In the genomic region with DNA sequence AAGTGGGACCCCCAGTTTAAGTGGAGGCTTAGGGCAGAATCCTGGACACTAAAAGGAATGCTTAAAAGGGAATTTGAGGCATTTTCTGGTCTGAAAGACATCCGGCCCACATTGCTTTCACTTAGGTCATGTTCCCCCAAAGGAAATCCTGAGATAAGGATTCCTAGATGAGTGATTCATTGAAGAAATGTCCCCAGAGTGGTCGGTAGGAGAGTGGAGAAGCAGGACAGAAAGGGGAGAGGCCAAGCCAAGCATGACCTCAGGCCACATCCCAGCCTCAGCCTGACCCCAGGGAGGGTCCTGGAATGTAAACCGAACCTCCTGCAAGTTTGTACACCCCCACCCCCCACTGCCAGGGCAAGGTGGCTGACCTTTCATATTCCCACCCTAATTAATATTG, we compare ENCODE assay signal across 12 cellular contexts. TPM values are rescaled to one million over a fixed set of nuclear protein-coding genes. Genes with fewer than 3 reads are reported as not detected.
DNase-seq lines count a peak whose midpoint lies in the region; ATAC-seq and TF ChIP-seq lines count a peak whose summit lies in the region.
"Had no signal": no experiment of that assay in that cellular context is flagged by ENCODE, and none has a peak within 500 bp of the region (broad histone marks: within the 10 kb centered on the region; RNA-seq: fewer than 3 reads in every experiment).

No MANE protein-coding gene starts in this region.

- no peaks in the 10 kb centered on the region for H3K36me3 ChIP-seq in CD8-positive, alpha-beta memory T cell (ENCODE audit: insufficient read depth, low read length)
- H3K36me3 ChIP-seq in lower lobe of right lung = no peaks in the 10 kb centered on the region
- no peaks in the 10 kb centered on the region for H3K36me3 ChIP-seq in WERI-Rb-1
- H3K36me3 ChIP-seq: tibial artery had no signal

- DNase-seq in CD8-positive, alpha-beta memory T cell = no peak
- DNase-seq in LHCN-M2 (ENCODE audit: low read depth) (peak; percentile 75), chondrocyte (ENCODE audit: low spot score) (no peak), lower lobe of right lung (no peak), Kasumi-1 (lab: John Stamatoyannopoulos, UW) (no peak), WERI-Rb-1 (no peak), GM13976 (ENCODE audit: low spot score) (no peak)
- DNase-seq: activated naive CD4-positive, alpha-beta T cell treated with anti-CD3 and anti-CD28 coated beads for 36 hours; Karpas-422; SHP77; tibial artery had no signal

- H3K36me3 Mint-ChIP-seq in CD8-positive, alpha-beta memory T cell = peaks cover 0 to 4% (median 0%) of the 10 kb centered on the region in 3 donors
- no peaks in the 10 kb centered on the region for H3K36me3 Mint-ChIP-seq in chondrocyte (ENCODE audit: low read depth)

- peak; percentile 49 to 57 for ATAC-seq in lower lobe of right lung
- no peak for ATAC-seq in GM21526 (IDR thresholded peaks at IDR 0.05; ENCODE audit: low FRiP score, unreplicated experiment)

- in situ Hi-C loops in GM13976 (cut with MboI; ENCODE audit: low sequenced_read_pairs, unreplicated experiment) = no loop called here

- H3K27me3 Mint-ChIP-seq in CD8-positive, alpha-beta memory T cell = peaks cover 0 to 2% of the 10 kb centered on the region in 2 donors
- no peaks in the 10 kb centered on the region for H3K27me3 Mint-ChIP-seq in chondrocyte (ENCODE audit: low read depth)

- H3K4me1 ChIP-seq in CD8-positive, alpha-beta memory T cell (ENCODE audit: insufficient read depth, low read length) = peaks cover 68% of the 10 kb centered on the region
- H3K4me1 ChIP-seq in lower lobe of right lung = peaks cover 61% of the 10 kb centered on the region

- H3K27me3 ChIP-seq in CD8-positive, alpha-beta memory T cell (ENCODE audit: insufficient read depth, low read length, poor library complexity, severe bottlenecking) = no peaks in the 10 kb centered on the region
- H3K27me3 ChIP-seq in lower lobe of right lung (ENCODE audit: low read depth) = no peaks in the 10 kb centered on the region
- H3K27me3 ChIP-seq in WERI-Rb-1 (ENCODE audit: insufficient read depth, low read depth, severe bottlenecking) = no peaks in the 10 kb centered on the region
- H3K27me3 ChIP-seq: tibial artery had no signal

- H3K27ac ChIP-seq in CD8-positive, alpha-beta memory T cell (ENCODE audit: low read depth, low read length) = no peak overlapping the region
- H3K27ac ChIP-seq in lower lobe of right lung (peak overlapping the region; percentile 41), WERI-Rb-1 (no peak overlapping the region)
- H3K27ac ChIP-seq: tibial artery had no signal

- CTCF ChIA-PET in CD8-positive, alpha-beta memory T cell (lab: Charles Lee) = interaction anchor here (0.8 to 4.8 kb wide), 6 partner anchors 8 to 18 kb away, joined by 3 to 29 read pairs (median 4); partner anchors contain the start of gene HIVEP3

- H3K27ac Mint-ChIP-seq in CD8-positive, alpha-beta memory T cell = peak overlapping the region in 6 of 8 donors; percentile 74 to 97 (median 88)
- peak overlapping the region; percentile 64 for H3K27ac Mint-ChIP-seq in chondrocyte (ENCODE audit: unreplicated experiment)
- H3K27ac Mint-ChIP-seq: activated naive CD4-positive, alpha-beta T cell treated with anti-CD3 and anti-CD28 coated beads for 36 hours had no signal

- H3K4me3 Mint-ChIP-seq in CD8-positive, alpha-beta memory T cell = peak overlapping the region in 4 of 7 donors; percentile 39 to 88 (median 68)
- H3K4me3 Mint-ChIP-seq in chondrocyte (ENCODE audit: unreplicated experiment) = no peak overlapping the region
- H3K4me3 Mint-ChIP-seq: activated naive CD4-positive, alpha-beta T cell treated with anti-CD3 and anti-CD28 coated beads for 36 hours had no signal

- POLR2A ChIA-PET in CD8-positive, alpha-beta memory T cell (lab: Charles Lee) = interaction anchor here (0.9 kb wide), 1 partner anchor 14 kb away, joined by 4 read pairs; no protein-coding TSS in a partner anchor

- intact Hi-C loops in lower lobe of right lung (cut with DNase I) = no loop called here

- H3K9me3 ChIP-seq in CD8-positive, alpha-beta memory T cell (ENCODE audit: low read length) = no peaks in the 10 kb centered on the region
- no peaks in the 10 kb centered on the region for H3K9me3 ChIP-seq in lower lobe of right lung
- no peaks in the 10 kb centered on the region for H3K9me3 ChIP-seq in WERI-Rb-1 (ENCODE audit: severe bottlenecking)
- H3K9me3 ChIP-seq: tibial artery had no signal

- no peaks in the 10 kb centered on the region for H3K9me3 Mint-ChIP-seq in CD8-positive, alpha-beta memory T cell
- no peaks in the 10 kb centered on the region for H3K9me3 Mint-ChIP-seq in chondrocyte (ENCODE audit: low read depth)
- H3K9me3 Mint-ChIP-seq: activated naive CD4-positive, alpha-beta T cell treated with anti-CD3 and anti-CD28 coated beads for 36 hours had no signal

- no peak for TF ChIP-seq CTCF in chondrocyte (IDR thresholded peaks at IDR 0.05)
- TF ChIP-seq CTCF in lower lobe of right lung (IDR thresholded peaks at IDR 0.05) = no peak
- no peak for TF ChIP-seq CTCF in WERI-Rb-1 (IDR thresholded peaks at IDR 0.05; ENCODE audit: low read depth, low read length)
- no peak for TF ChIP-seq CTCF in GM13976 (IDR thresholded peaks at IDR 0.05; ENCODE audit: borderline replicate concordance, control extremely low read depth, extremely low read depth, insufficient read depth, missing control alignments)

- H3K4me1 Mint-ChIP-seq in CD8-positive, alpha-beta memory T cell = peaks cover 65 to 94% (median 72%) of the 10 kb centered on the region in 3 donors
- H3K4me1 Mint-ChIP-seq in chondrocyte (ENCODE audit: low read depth) = peaks cover 35% of the 10 kb centered on the region

- no peak overlapping the region for H3K4me3 ChIP-seq in CD8-positive, alpha-beta memory T cell (ENCODE audit: low read length)
- H3K4me3 ChIP-seq in lower lobe of right lung (no peak overlapping the region), WERI-Rb-1 (ENCODE audit: low read depth, low read length) (no peak overlapping the region)
- H3K4me3 ChIP-seq: tibial artery had no signal

RNA-seq across cellular contexts. Expression of gene HIVEP3, which starts 16.6 kb away (rescaled TPM):
- total RNA-seq in CD8-positive, alpha-beta memory T cell = 10 to 100 TPM; 23.0 to 24.0 TPM
- polyA plus RNA-seq in CD8-positive, alpha-beta memory T cell = 15.1 TPM
- total RNA-seq in LHCN-M2 (2014; rRNA removed) = 1.5 and 2.1 TPM in 2 replicates
- 5.8 TPM for polyA plus RNA-seq in LHCN-M2 (2012)
- 3.6 to 5.6 TPM (median 4.5 TPM) in 3 replicates for total RNA-seq in chondrocyte
- total RNA-seq in lower lobe of right lung = 11.6 TPM
